ENCODE assay signal across 9 cellular contexts in genomic region chr14:24036963-24037657, GRCh38. TPM values are rescaled to one million over a fixed set of nuclear protein-coding genes. Genes with fewer than 3 reads are reported as not detected.
DNase-seq lines count a peak whose midpoint lies in the region; ATAC-seq and TF ChIP-seq lines count a peak whose summit lies in the region.
"Not testable (repeated sequence)": the region's sequence is repeated elsewhere in the genome, so short reads cannot be mapped to it uniquely, and the experiment has no call there.
"Had no signal": no experiment of that assay in that cellular context is flagged by ENCODE, and none has a peak within 500 bp of the region (broad histone marks: within the 10 kb centered on the region; RNA-seq: fewer than 3 reads in every experiment).

No MANE protein-coding gene starts in this region.

- peaks cover 12% of the 10 kb centered on the region for H3K4me1 Mint-ChIP-seq in WTC11
- peaks cover 11% of the 10 kb centered on the region for H3K4me1 Mint-ChIP-seq in MCF 10A (ENCODE audit: insufficient read depth, unreplicated experiment)
- peaks cover 7 to 15% (median 11%) of the 10 kb centered on the region in 4 donors for H3K4me1 Mint-ChIP-seq in naive thymus-derived CD8-positive, alpha-beta T cell
- H3K4me1 Mint-ChIP-seq in stimulated activated naive CD8-positive, alpha-beta T cell treated with anti-CD3 and anti-CD28 coated beads, Interleukin-15, Interleukin-2, amounts not matched to agents 100 ng/mL and 50 ng/mL, for 24 hours (ENCODE audit: low read depth), result not testable (repeated sequence)

- H3K36me3 ChIP-seq in HUES64 (ENCODE audit: insufficient read depth, low read length); heart left ventricle: not testable (repeated sequence)

- H3K27ac Mint-ChIP-seq in WTC11 (peak overlapping the region; percentile 10; the same call in 1 of the 2 replicates), MCF 10A (ENCODE audit: low read depth, unreplicated experiment) (peak overlapping the region; percentile 54)
- peak overlapping the region; percentile 43 to 95 (median 88) for H3K27ac Mint-ChIP-seq in naive thymus-derived CD8-positive, alpha-beta T cell
- peak overlapping the region; percentile 82 for H3K27ac Mint-ChIP-seq in stimulated activated naive CD8-positive, alpha-beta T cell treated with anti-CD3 and anti-CD28 coated beads, Interleukin-15, Interleukin-2, amounts not matched to agents 100 ng/mL and 50 ng/mL, for 24 hours

- TF ChIP-seq CTCF in C4-2B (conservative IDR thresholded peaks at IDR 0.05), result peak; percentile 35
- TF ChIP-seq CTCF in WTC11 (IDR thresholded peaks at IDR 0.05); MCF 10A (IDR thresholded peaks at IDR 0.05; ENCODE audit: unreplicated experiment): not testable (repeated sequence)
- TF ChIP-seq CTCF in heart left ventricle (IDR thresholded peaks at IDR 0.05), result peak in 1 of 12 donors; percentile 8

- DNase-seq in WTC11 (ENCODE audit: low spot score); MCF 10A (ENCODE audit: unreplicated experiment); heart left ventricle; naive thymus-derived CD8-positive, alpha-beta T cell: not testable (repeated sequence)

- H3K4me3 ChIP-seq in HUES64 (ENCODE audit: low read length) (peak overlapping the region; percentile 83), heart left ventricle (peak overlapping the region; percentile 46 to 82 (median 66))

- not testable (repeated sequence) for H3K9me3 ChIP-seq in HUES64 (ENCODE audit: insufficient read depth, low read depth, low read length)
- peaks cover 0 to 10% (median 3%) of the 10 kb centered on the region in 12 donors for H3K9me3 ChIP-seq in heart left ventricle

- H3K27me3 Mint-ChIP-seq in WTC11 (ENCODE audit: low read depth), result peaks cover 28% of the 10 kb centered on the region
- not testable (repeated sequence) for H3K27me3 Mint-ChIP-seq in MCF 10A (ENCODE audit: insufficient read depth, unreplicated experiment); naive thymus-derived CD8-positive, alpha-beta T cell; stimulated activated naive CD8-positive, alpha-beta T cell treated with anti-CD3 and anti-CD28 coated beads, Interleukin-15, Interleukin-2, amounts not matched to agents 100 ng/mL and 50 ng/mL, for 24 hours

- H3K4me1 ChIP-seq in HUES64 (ENCODE audit: insufficient read depth, low read length), result not testable (repeated sequence)
- peaks cover 0 to 18% (median 3%) of the 10 kb centered on the region in 12 donors for H3K4me1 ChIP-seq in heart left ventricle

- WGBS in HUES64, result 56% methylated on average over 9 of the region's 10 CpGs
- WGBS in heart left ventricle, 4 donors, result 46 to 52% (median 49%) methylated on average over 10 of the region's 10 CpGs

- not testable (repeated sequence) for H3K36me3 Mint-ChIP-seq in WTC11; MCF 10A (ENCODE audit: insufficient read depth, unreplicated experiment); naive thymus-derived CD8-positive, alpha-beta T cell; stimulated activated naive CD8-positive, alpha-beta T cell treated with anti-CD3 and anti-CD28 coated beads, Interleukin-15, Interleukin-2, amounts not matched to agents 100 ng/mL and 50 ng/mL, for 24 hours (ENCODE audit: low read depth)

- H3K27ac ChIP-seq in C4-2B, result peak overlapping the region; percentile 72
- not testable (repeated sequence) for H3K27ac ChIP-seq in HUES64 (ENCODE audit: low read depth, low read length)
- H3K27ac ChIP-seq in heart left ventricle, result peak overlapping the region; percentile 83 to 97 (median 92)

- peaks cover 12% of the 10 kb centered on the region for H3K9me3 Mint-ChIP-seq in WTC11
- not testable (repeated sequence) for H3K9me3 Mint-ChIP-seq in MCF 10A (ENCODE audit: unreplicated experiment); stimulated activated naive CD8-positive, alpha-beta T cell treated with anti-CD3 and anti-CD28 coated beads, Interleukin-15, Interleukin-2, amounts not matched to agents 100 ng/mL and 50 ng/mL, for 24 hours
- H3K9me3 Mint-ChIP-seq in naive thymus-derived CD8-positive, alpha-beta T cell, result peaks cover 0 to 15% (median under 1%) of the 10 kb centered on the region in 9 donors

- POLR2A ChIA-PET in WTC11 (lab: Charles Lee); naive thymus-derived CD8-positive, alpha-beta T cell (lab: Charles Lee): not testable (repeated sequence)
- POLR2A ChIA-PET in MCF 10A (lab: Yijun Ruan, JAX), result interaction anchor here (1.5 kb wide), 1 partner anchor 48 kb away, joined by 5 read pairs; the partner anchor contains the start of gene DHRS4L2

- peak; percentile 17 for ATAC-seq in GM21390 (IDR thresholded peaks at IDR 0.05; ENCODE audit: unreplicated experiment)
- not testable (repeated sequence) for ATAC-seq in WTC11; heart left ventricle; naive thymus-derived CD8-positive, alpha-beta T cell

- not testable (repeated sequence) for BruUV-seq in MCF 10A (replicated peaks; lab: Mats Ljungman, UMichigan)

- not testable (repeated sequence) for H3K27me3 ChIP-seq in HUES64 (ENCODE audit: insufficient read depth, low read length); heart left ventricle

- CTCF ChIA-PET in WTC11 (lab: Charles Lee), result interaction anchor here (1.2 kb wide), 1 partner anchor 72 kb away, joined by 8 read pairs; no protein-coding TSS in a partner anchor
- CTCF ChIA-PET in MCF 10A (lab: Yijun Ruan, JAX), result interaction anchor here (1.2 to 1.6 kb wide), 2 partner anchors 46 to 56 kb away, joined by 3 to 6 read pairs; no protein-coding TSS in a partner anchor

- intact Hi-C loops in MCF 10A (cut with micrococcal nuclease) (loop anchor here (1.0 to 5.0 kb wide), 2 partner anchors 23 to 50 kb away; partner anchors contain the start of gene DHRS4L2), heart left ventricle (cut with DNase I) (loop anchor here in 5 of 10 donors (1.0 to 5.0 kb wide), 3 partner anchors 22 to 50 kb away; partner anchors contain the start of gene DHRS4L2 (in 2 of the 5))

- TF ChIP-seq POLR2A in heart left ventricle (IDR thresholded peaks at IDR 0.05), result not testable (repeated sequence)

- H3K9ac ChIP-seq in HUES64 (ENCODE audit: low read depth, low read length), result 0 out of 2 replicates have a peak overlapping the region, but pooled peaks have one; percentile 60

- H3K4me3 Mint-ChIP-seq in WTC11 (peak overlapping the region; percentile 91), MCF 10A (ENCODE audit: unreplicated experiment) (peak overlapping the region; percentile 76)
- peak overlapping the region; percentile 91 to 99 (median 95) for H3K4me3 Mint-ChIP-seq in naive thymus-derived CD8-positive, alpha-beta T cell
- peak overlapping the region; percentile 90 for H3K4me3 Mint-ChIP-seq in stimulated activated naive CD8-positive, alpha-beta T cell treated with anti-CD3 and anti-CD28 coated beads, Interleukin-15, Interleukin-2, amounts not matched to agents 100 ng/mL and 50 ng/mL, for 24 hours

RNA-seq across cellular contexts. Expression of gene CARMIL3, which starts 14.7 kb away (rescaled TPM):
- 2.6 TPM for polyA plus RNA-seq in HUES64 (2013, experiment 1 of 2)
- polyA plus RNA-seq in HUES64 (2013, experiment 2 of 2), result 2.6 TPM
- total RNA-seq in WTC11 (2021), result 10.6 to 13.0 TPM (median 11.4 TPM) in 3 replicates
- total RNA-seq in MCF 10A (2022), result 0.20 TPM in 1 of 2 replicates, not detected in the other
- under 1 TPM in 6 of 9 donors, not detected in 3; 0.05 to 0.38 (median 0.17) TPM for total RNA-seq in heart left ventricle
- under 1 TPM; 0.08 to 0.15 TPM for polyA plus RNA-seq in heart left ventricle
- under 1 TPM in 1 of 2 experiments, not detected in 1; 0.16 TPM for total RNA-seq in naive thymus-derived CD8-positive, alpha-beta T cell
- polyA plus RNA-seq in naive thymus-derived CD8-positive, alpha-beta T cell, result under 1 TPM in 1 of 3 donors, not detected in 2; 0.03 TPM
- total RNA-seq: dermis blood vessel endothelial cell had no signal

RNA-seq across cellular contexts. Expression of gene CPNE6, which starts 34.3 kb away (rescaled TPM):
- not detected for polyA plus RNA-seq in HUES64 (2013, experiment 1 of 2)
- polyA plus RNA-seq in HUES64 (2013, experiment 2 of 2), result not detected
- total RNA-seq in WTC11 (2021) (not detected in 3 replicates), MCF 10A (2022) (not detected in 2 replicates), heart left ventricle (under 1 TPM in 3 of 9 donors, not detected in 6; 0.23 to 0.52 (median 0.25) TPM)
- not detected for polyA plus RNA-seq in heart left ventricle
- total RNA-seq in naive thymus-derived CD8-positive, alpha-beta T cell, result not detected
- polyA plus RNA-seq in naive thymus-derived CD8-positive, alpha-beta T cell, result not detected
- total RNA-seq: dermis blood vessel endothelial cell had no signal

RNA-seq across cellular contexts. Expression of gene DHRS4L2, which starts 48.4 kb away (rescaled TPM):
- polyA plus RNA-seq in HUES64 (2013, experiment 1 of 2), result 11.1 TPM
- 10.7 TPM for polyA plus RNA-seq in HUES64 (2013, experiment 2 of 2)
- 8.7 to 10.2 TPM (median 9.7 TPM) in 3 replicates for total RNA-seq in WTC11 (2021)
- total RNA-seq in MCF 10A (2022), result 18.1 and 20.8 TPM in 2 replicates
- 10 to 100 TPM; 17.9 to 37.1 (median 27.5) TPM for total RNA-seq in heart left ventricle
- 10 to 100 TPM; 22.2 to 65.9 TPM for polyA plus RNA-seq in heart left ventricle
- total RNA-seq in naive thymus-derived CD8-positive, alpha-beta T cell, result 10 to 100 TPM; 15.1 to 17.3 TPM
- polyA plus RNA-seq in naive thymus-derived CD8-positive, alpha-beta T cell, result 10 to 100 TPM; 10.9 to 24.0 (median 21.2) TPM

RNA-seq across cellular contexts. Expression of gene PCK2, which starts 57.0 kb away (rescaled TPM):
- 18.8 TPM for polyA plus RNA-seq in HUES64 (2013, experiment 1 of 2)
- polyA plus RNA-seq in HUES64 (2013, experiment 2 of 2), result 24.5 TPM
- total RNA-seq in WTC11 (2021), result 51.2 to 67.0 TPM (median 59.2 TPM) in 3 replicates
- total RNA-seq in MCF 10A (2022), result 64.7 and 112 TPM in 2 replicates
- total RNA-seq in heart left ventricle, result 10 to 100 TPM in 2 of 9 donors, 1 to 10 TPM in 7; 2.1 to 14.6 (median 3.9) TPM
- 1 to 10 TPM; 1.5 to 5.4 TPM for polyA plus RNA-seq in heart left ventricle
- 10 to 100 TPM; 16.5 to 17.4 TPM for total RNA-seq in naive thymus-derived CD8-positive, alpha-beta T cell
- 10 to 100 TPM in 2 of 3 donors, 1 to 10 TPM in 1; 8.6 to 11.6 (median 11.3) TPM for polyA plus RNA-seq in naive thymus-derived CD8-positive, alpha-beta T cell

Comparison
In these comparisons a context has a peak if more than half of its experiments do, and no peak if none do; other contexts are left out.
1. H3K27ac Mint-ChIP-seq: peak in every context shown above with its lines; median percentile 88 in naive thymus-derived CD8-positive, alpha-beta T cell; 82 in stimulated activated naive CD8-positive, alpha-beta T cell treated with anti-CD3 and anti-CD28 coated beads, Interleukin-15, Interleukin-2, amounts not matched to agents 100 ng/mL and 50 ng/mL, for 24 hours; 54 in MCF 10A; 10 in WTC11.